Comparison of ENCODE assay signal across 1 cellular context in genomic region chr15:67839358-67839928, GRCh38.
TF ChIP-seq lines count a peak whose summit lies in the region.

No MANE protein-coding gene starts in this region.

TF ChIP-seq in K562, 482 proteins besides CTCF, POLR2A, EP300 and RAD21 (continued from another document and continues in another):
- TF ChIP-seq THRA (IDR thresholded peaks at IDR 0.05) (no peak), FOXJ3 (CRISPR knock-in tag; IDR thresholded peaks at IDR 0.05) (no peak), NR4A1 (CRISPR knock-in tag; IDR thresholded peaks at IDR 0.05) (no peak), NR4A1 (tag; IDR thresholded peaks at IDR 0.05) (no peak), ZNF316 (IDR thresholded peaks at IDR 0.05) (no peak), PRDM10 (IDR thresholded peaks at IDR 0.05; ENCODE audit: partially characterized antibody) (peak; percentile 6), HNRNPLL (IDR thresholded peaks at IDR 0.05; ENCODE audit: low read depth, low read length, poor library complexity, severe bottlenecking) (peak; percentile 2), DACH1 (IDR thresholded peaks at IDR 0.05; ENCODE audit: partially characterized antibody) (no peak), HDAC2 (IDR thresholded peaks at IDR 0.05) (no peak), KDM1A (IDR thresholded peaks at IDR 0.05) (no peak), ZNF639 (CRISPR knock-in tag; conservative IDR thresholded peaks at IDR 0.05 in 1 of 2, IDR thresholded peaks at IDR 0.05 in 1 of 2) (no peak), MITF (IDR thresholded peaks at IDR 0.05) (no peak), ARNT (IDR thresholded peaks at IDR 0.05) (peak in 1 of 2 experiments; percentile 72; a peak in 1 of 4 replicates), U2AF2 (optimal IDR thresholded peaks at IDR 0.05; ENCODE audit: low read depth, low read length) (no peak), ZMIZ1 (IDR thresholded peaks at IDR 0.05; ENCODE audit: low read depth in 2 of 2, low read length in 2 of 2) (no peak), SMARCB1 (IDR thresholded peaks at IDR 0.05; ENCODE audit: insufficient read length, low read depth) (no peak), MLLT1 (IDR thresholded peaks at IDR 0.05) (0 out of 4 replicates have a peak, but pooled peaks of 1 of the 2 experiments have one; percentile 17), ZNF764 (CRISPR knock-in tag; IDR thresholded peaks at IDR 0.05; ENCODE audit: low read depth) (no peak), THAP7 (CRISPR knock-in tag; IDR thresholded peaks at IDR 0.05) (no peak), DPF2 (IDR thresholded peaks at IDR 0.05) (peak; percentile 49), ARID1B (IDR thresholded peaks at IDR 0.05) (no peak), SMARCE1 (IDR thresholded peaks at IDR 0.05) (no peak), ZNF165 (CRISPR knock-in tag; IDR thresholded peaks at IDR 0.05; ENCODE audit: borderline replicate concordance) (no peak), CCAR2 (IDR thresholded peaks at IDR 0.05; ENCODE audit: low read depth, low read length) (no peak), AFF1 (IDR thresholded peaks at IDR 0.05; ENCODE audit: low read depth in 1 of 2, partially characterized antibody in 2 of 2) (peak in 1 of 2 experiments; percentile 45), MCM2 (IDR thresholded peaks at IDR 0.05; ENCODE audit: low read depth) (no peak), GTF2B (IDR thresholded peaks at IDR 0.05; ENCODE audit: extremely low read depth, insufficient read length) (no peak), MEF2D (tag; conservative IDR thresholded peaks at IDR 0.05; ENCODE audit: low read depth) (no peak), CGGBP1 (CRISPR knock-in tag; IDR thresholded peaks at IDR 0.05) (no peak), PPARD (CRISPR knock-in tag; IDR thresholded peaks at IDR 0.05) (no peak), SMARCA4 (IDR thresholded peaks at IDR 0.05) (0 out of 2 replicates have a peak, but pooled peaks have one; percentile 25), VEZF1 (CRISPR knock-in tag; IDR thresholded peaks at IDR 0.05) (no peak; the same call in 1 of the 2 replicates), KLF13 (tag; IDR thresholded peaks at IDR 0.05; ENCODE audit: borderline replicate concordance, low read depth) (no peak), ZBTB17 (CRISPR knock-in tag; IDR thresholded peaks at IDR 0.05) (no peak), NFE2 (IDR thresholded peaks at IDR 0.05; ENCODE audit: low read depth) (no peak), PKNOX1 (IDR thresholded peaks at IDR 0.05) (peak; percentile 76), SOX6 (IDR thresholded peaks at IDR 0.05) (no peak), MYC (IDR thresholded peaks at IDR 0.05; ENCODE audit: low read depth, low read length) (no peak), MYC (CRISPR knock-in tag; IDR thresholded peaks at IDR 0.05; ENCODE audit: borderline replicate concordance, low read depth) (0 out of 2 replicates have a peak, but pooled peaks have one; percentile 32)
